In genomic region chr11:11967669-11968510, GRCh38 we compare ENCODE assay signal across 18 cellular contexts. TPM values are rescaled to one million over a fixed set of nuclear protein-coding genes. Genes with fewer than 3 reads are reported as not detected.
DNase-seq lines count a peak whose midpoint lies in the region; ATAC-seq and TF ChIP-seq lines count a peak whose summit lies in the region.
"Had no signal": no experiment of that assay in that cellular context is flagged by ENCODE, and none has a peak within 500 bp of the region (broad histone marks: within the 10 kb centered on the region; RNA-seq: fewer than 3 reads in every experiment).

No MANE protein-coding gene starts in this region.

- TF ChIP-seq POLR2A in esophagus muscularis mucosa (IDR thresholded peaks at IDR 0.05; ENCODE audit: low read depth), result no peak

- ATAC-seq in HG03565 (IDR thresholded peaks at IDR 0.05; ENCODE audit: unreplicated experiment) (no peak), omental fat pad (ENCODE audit: low FRiP score) (no peak), HG02571 (IDR thresholded peaks at IDR 0.05; ENCODE audit: unreplicated experiment) (no peak)

- H3K9me3 ChIP-seq in HEK293 (ENCODE audit: control insufficient read depth, insufficient read depth, low read depth, low read length) (no peaks in the 10 kb centered on the region), esophagus muscularis mucosa (no peaks in the 10 kb centered on the region)
- H3K9me3 ChIP-seq: gastrocnemius medialis, SJSA1, testis had no signal

- H3K4me1 ChIP-seq in HEK293 (ENCODE audit: control insufficient read depth, insufficient read depth, low read length), result no peaks in the 10 kb centered on the region
- peaks cover 60 to 70% (median 66%) of the 10 kb centered on the region in 4 donors for H3K4me1 ChIP-seq in esophagus muscularis mucosa

- intact Hi-C loops in esophagus muscularis mucosa (cut with DNase I), result no loop called here

- no peak overlapping the region for H3K4me3 ChIP-seq in HEK293 (ENCODE audit: low read depth, low read length)
- no peak overlapping the region for H3K4me3 ChIP-seq in esophagus muscularis mucosa
- H3K4me3 ChIP-seq: gastrocnemius medialis, SJSA1, testis had no signal

- H3K27ac ChIP-seq in HEK293 (ENCODE audit: extremely low read depth, low read depth, low read length) (no peak overlapping the region), esophagus muscularis mucosa (replicated peaks in 1 of 4) (no peak overlapping the region)
- H3K27ac ChIP-seq: gastrocnemius medialis, SJSA1, testis had no signal

- 100% methylated on average over 2 of the region's 11 CpGs for WGBS in esophagus muscularis mucosa

- CTCF ChIA-PET in HEK293 (lab: Yijun Ruan, JAX), result interaction anchor here (0.5 to 4.3 kb wide), 17 partner anchors 9 to 721 kb away, joined by 3 to 57 read pairs (median 5); no protein-coding TSS in a partner anchor

- no peak for TF ChIP-seq EP300 in esophagus muscularis mucosa (IDR thresholded peaks at IDR 0.05)

- peak; percentile 52 for DNase-seq in NCI-H69 (lab: John Stamatoyannopoulos, UW)
- peak; percentile 79 for DNase-seq in esophagus muscularis mucosa (ENCODE audit: extremely low spot score)
- DNase-seq in mesenteric fat pad (ENCODE audit: low spot score), result peak; percentile 81
- DNase-seq in omental fat pad (ENCODE audit: low spot score), result no peak
- DNase-seq: activated CD4-positive, alpha-beta memory T cell treated with anti-CD3 and anti-CD28 coated beads for 36 hours; DND-41; gastrocnemius medialis; NCI-H1105; NCI-H1930; NCI-H526; stimulated activated naive CD4-positive, alpha-beta T cell treated with Interleukin-2 at 50 U/mL for 16 hours; T-helper 17 cell; testis had no signal

- H3K27me3 ChIP-seq in esophagus muscularis mucosa, result no peaks in the 10 kb centered on the region
- H3K27me3 ChIP-seq: gastrocnemius medialis, SJSA1, testis had no signal

- no peak for TF ChIP-seq CTCF in HEK293 (tag by site-specific recombination; IDR thresholded peaks at IDR 0.05)
- no peak for TF ChIP-seq CTCF in esophagus muscularis mucosa (IDR thresholded peaks at IDR 0.05)
- no peak for TF ChIP-seq CTCF in omental fat pad (IDR thresholded peaks at IDR 0.05)

- H3K36me3 ChIP-seq in HEK293 (ENCODE audit: control insufficient read depth in 2 of 2, insufficient read depth in 1 of 2, low read length in 2 of 2), result no peaks in the 10 kb centered on the region
- peaks cover 0 to 22% (median 20%) of the 10 kb centered on the region in 4 donors for H3K36me3 ChIP-seq in esophagus muscularis mucosa
- H3K36me3 ChIP-seq: gastrocnemius medialis had no signal

- POLR2A ChIA-PET in HEK293 (lab: Yijun Ruan, JAX), result no interaction called here

TF ChIP-seq in HEK293, 187 proteins besides CTCF, POLR2A, EP300 and RAD21:
- no peak for TF ChIP-seq ZNF513 (tag by site-specific recombination; IDR thresholded peaks at IDR 0.05)
- peak; percentile 64; the same call in 1 of the 2 replicates for TF ChIP-seq SCRT1 (tag by site-specific recombination; IDR thresholded peaks at IDR 0.05; ENCODE audit: borderline replicate concordance)
- TF ChIP-seq ZNF830 (tag by site-specific recombination; IDR thresholded peaks at IDR 0.05; ENCODE audit: low read depth), result no peak
- no peak for TF ChIP-seq ZNF600 (tag by site-specific recombination; IDR thresholded peaks at IDR 0.05)
- peak; percentile 74 for TF ChIP-seq SCRT2 (tag by site-specific recombination; IDR thresholded peaks at IDR 0.05)

RNA-seq across cellular contexts. Expression of gene DKK3, which starts 40.5 kb away (rescaled TPM):
- total RNA-seq in esophagus muscularis mucosa (100 to 1,000 TPM in 2 of 4 donors, 10 to 100 TPM in 2; 94.3 to 191 (median 127) TPM), mesenteric fat pad (8.9 TPM), omental fat pad (10 to 100 TPM; 16.5 to 33.6 (median 21.7) TPM)
- total RNA-seq: activated CD4-positive, alpha-beta memory T cell treated with anti-CD3 and anti-CD28 coated beads for 36 hours; activated T-helper 2 cell treated with anti-CD3 and anti-CD28 coated beads, Interferon-gamma antibody, Interleukin-2, Interleukin-4, amounts not matched to agents 10 μg/mL and 5 μg/mL and 100 μg/mL, durations not matched to agents 14 hours and 24 hours and 36 hours had no signal
